In the genomic region with DNA sequence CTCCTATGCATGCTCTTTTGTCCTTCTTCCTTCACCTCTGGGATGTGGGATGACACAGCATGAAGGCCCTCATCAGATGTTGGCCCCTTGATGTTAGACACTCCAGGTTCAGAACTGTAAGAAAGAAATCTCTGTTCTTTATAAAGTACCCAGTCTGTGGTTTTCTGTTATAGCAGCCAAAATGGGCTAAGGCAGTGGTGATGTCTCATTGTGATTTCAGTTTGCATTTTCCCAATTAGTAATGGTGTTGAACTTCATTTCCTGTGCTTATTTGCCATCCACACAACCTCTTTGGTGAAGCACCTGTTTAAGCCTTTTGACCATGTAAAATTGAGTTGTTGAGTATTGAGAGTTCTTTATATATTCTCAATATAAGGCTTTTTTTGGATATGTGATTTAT, we compare ENCODE assay signal across 18 cellular contexts.
A peak's percentile ranks its signal among the peaks of the same experiment; 100 is the strongest.
DNase-seq lines count a peak whose midpoint lies in the region; ATAC-seq, FAIRE-seq and TF ChIP-seq lines count a peak whose summit lies in the region.
"Had no signal": no experiment of that assay in that cellular context is flagged by ENCODE, and none has a peak within 500 bp of the region (broad histone marks: within the 10 kb centered on the region; RNA-seq: fewer than 3 reads in every experiment).

No MANE protein-coding gene starts in this region.

- H3K9ac ChIP-seq in BLaER1 (no peak overlapping the region), H1 (replicated peaks in 1 of 4; ENCODE audit: extremely low read depth in 1 of 4, low read depth in 3 of 4, low read length in 3 of 4) (no peak overlapping the region)

- H3K79me1 ChIP-seq in H1 (ENCODE audit: low read depth, low read length): no peaks in the 10 kb centered on the region

- no peaks in the 10 kb centered on the region for H3K4me1 Mint-ChIP-seq in activated T-helper 17 cell treated with anti-CD3 and anti-CD28 coated beads, Interleukin-2, amount 50 U/mL, for 72 hours
- H3K4me1 Mint-ChIP-seq: CD4-positive, alpha-beta memory T cell had no signal

- no peaks in the 10 kb centered on the region for H3K27me3 ChIP-seq in BLaER1
- no peaks in the 10 kb centered on the region for H3K27me3 ChIP-seq in DOHH2 (ENCODE audit: control insufficient read depth, low read length)
- H3K27me3 ChIP-seq in H1 (replicated peaks in 1 of 4; ENCODE audit: control insufficient read depth in 3 of 4, extremely low read depth in 1 of 4, insufficient read depth in 3 of 4, low read length in 3 of 4): 0 out of 7 replicates have a peak, but pooled peaks cover 0 to 2% (median 2%) of the 10 kb centered on the region in 4 experiments

- H2AK5ac ChIP-seq in H1 (ENCODE audit: low read depth, low read length): no peak overlapping the region

- TF ChIP-seq POLR2A in H1 (IDR thresholded peaks at IDR 0.05; ENCODE audit: control extremely low read depth in 1 of 2, low read depth in 2 of 2, low read length in 2 of 2): no peak

- H3K23me2 ChIP-seq in H1 (ENCODE audit: low read depth, low read length): no peaks in the 10 kb centered on the region

- no peaks in the 10 kb centered on the region for H3K36me3 ChIP-seq in BLaER1
- H3K36me3 ChIP-seq in DOHH2 (ENCODE audit: control insufficient read depth, low read length): peaks cover 96% of the 10 kb centered on the region
- H3K36me3 ChIP-seq in OCI-LY7 (ENCODE audit: insufficient read depth, low read length): peaks cover 46% of the 10 kb centered on the region
- no peaks in the 10 kb centered on the region for H3K36me3 ChIP-seq in H1 (ENCODE audit: control insufficient read depth in 2 of 4, insufficient read depth in 4 of 4, low read length in 3 of 4)

- ATAC-seq in activated T-helper 17 cell treated with anti-CD3 and anti-CD28 coated beads, Interleukin-2, amount 50 U/mL, for 72 hours (replicated peaks): no peak
- ATAC-seq: GM12878 had no signal

- peak overlapping the region; percentile 24; the same call in 1 of the 2 replicates for H2AFZ ChIP-seq in OCI-LY7 (ENCODE audit: low read length)
- H2AFZ ChIP-seq in H1 (ENCODE audit: low read length): no peak overlapping the region

- no peak overlapping the region for H3K27ac Mint-ChIP-seq in activated T-helper 17 cell treated with anti-CD3 and anti-CD28 coated beads, Interleukin-2, amount 50 U/mL, for 72 hours
- H3K27ac Mint-ChIP-seq: CD4-positive, alpha-beta memory T cell had no signal

- no peak for TF ChIP-seq EP300 in H1 (IDR thresholded peaks at IDR 0.05; ENCODE audit: borderline replicate concordance in 1 of 2, low read depth in 2 of 2, low read length in 2 of 2)

- no peak overlapping the region for H4K8ac ChIP-seq in H1 (ENCODE audit: extremely low read depth, insufficient read depth, low read length)

- H3K18ac ChIP-seq in H1 (ENCODE audit: extremely low read depth, low read length): no peak overlapping the region

- no peak overlapping the region for H3K4me3 Mint-ChIP-seq in activated T-helper 17 cell treated with anti-CD3 and anti-CD28 coated beads, Interleukin-2, amount 50 U/mL, for 72 hours
- H3K4me3 Mint-ChIP-seq: CD4-positive, alpha-beta memory T cell had no signal

- intact Hi-C loops in OCI-LY7 (cut with micrococcal nuclease; ENCODE audit: unreplicated experiment): loop anchor here (5.0 kb wide), 1 partner anchor 117 kb away; no protein-coding TSS in a partner anchor

- peaks cover 4% of the 10 kb centered on the region for H3K9me3 Mint-ChIP-seq in activated T-helper 17 cell treated with anti-CD3 and anti-CD28 coated beads, Interleukin-2, amount 50 U/mL, for 72 hours

- H3K4me2 ChIP-seq in BLaER1: peak overlapping the region; percentile 16; the same call in 1 of the 2 replicates
- H3K4me2 ChIP-seq in DOHH2 (ENCODE audit: low read length): peak overlapping the region; percentile 95
- H3K4me2 ChIP-seq in OCI-LY7 (ENCODE audit: low read length): peak overlapping the region; percentile 76
- no peak overlapping the region for H3K4me2 ChIP-seq in H1 (ENCODE audit: insufficient read depth in 1 of 2, low read depth in 2 of 2, low read length in 2 of 2)

- H2BK12ac ChIP-seq in H1 (ENCODE audit: low read depth, low read length): peak overlapping the region; percentile 19; the same call in 1 of the 2 replicates

- H3K79me2 ChIP-seq in DOHH2 (ENCODE audit: control insufficient read depth, low read length): peaks cover 63% of the 10 kb centered on the region
- H3K79me2 ChIP-seq in OCI-LY7 (ENCODE audit: insufficient read depth, low read depth, low read length): peaks cover 2% of the 10 kb centered on the region; the same call in 1 of the 2 replicates
- no peaks in the 10 kb centered on the region for H3K79me2 ChIP-seq in H1 (ENCODE audit: control insufficient read depth in 1 of 2, insufficient read depth in 2 of 2, low read length in 2 of 2)

- H2BK120ac ChIP-seq in H1 (replicated peaks; ENCODE audit: low read depth, low read length): no peak overlapping the region

- no peak overlapping the region for H3K56ac ChIP-seq in H1 (replicated peaks; ENCODE audit: insufficient read length, low read depth, low read length)

- no peak overlapping the region for H2BK20ac ChIP-seq in H1 (ENCODE audit: low read length)

- no peak for TF ChIP-seq CTCF in DOHH2 (IDR thresholded peaks at IDR 0.05; ENCODE audit: low read depth, low read length, poor library complexity, severe bottlenecking)
- TF ChIP-seq CTCF in OCI-LY7 (conservative IDR thresholded peaks at IDR 0.05; ENCODE audit: low read length): no peak
- no peak for TF ChIP-seq CTCF in H1 (IDR thresholded peaks at IDR 0.05; ENCODE audit: control extremely low read depth in 1 of 3, insufficient read depth in 1 of 3, low read depth in 1 of 3, low read length in 3 of 3)

- no peaks in the 10 kb centered on the region for H3K9me2 ChIP-seq in DOHH2 (replicated peaks; ENCODE audit: control insufficient read depth, low read length)
- H3K9me2 ChIP-seq in OCI-LY7 (ENCODE audit: insufficient read depth, low read length): no peaks in the 10 kb centered on the region

- no TSS peak for BruUV-seq in OCI-LY7 (replicated peaks; lab: Mats Ljungman, UMichigan)

- H3K27ac ChIP-seq in BLaER1 (no peak overlapping the region), DOHH2 (ENCODE audit: low read depth, low read length) (peak overlapping the region; percentile 96), OCI-LY7 (ENCODE audit: low read depth, low read length, poor library complexity, severe bottlenecking) (peak overlapping the region; percentile 96), H1 (ENCODE audit: low read depth, low read length) (no peak overlapping the region)

- H4K20me1 ChIP-seq in BLaER1 (no peaks in the 10 kb centered on the region), DOHH2 (ENCODE audit: control insufficient read depth, insufficient read depth, low read depth, low read length) (no peaks in the 10 kb centered on the region), OCI-LY7 (ENCODE audit: insufficient read depth, low read length) (no peaks in the 10 kb centered on the region), H1 (replicated peaks in 1 of 2; ENCODE audit: control insufficient read depth in 1 of 2, insufficient read depth in 2 of 2, low read length in 2 of 2) (no peaks in the 10 kb centered on the region)

- H3K4me3 ChIP-seq in BLaER1: no peak overlapping the region
- H3K4me3 ChIP-seq in DOHH2 (ENCODE audit: low read length): peak overlapping the region; percentile 68
- H3K4me3 ChIP-seq in OCI-LY7 (ENCODE audit: low read depth, low read length, poor library complexity, severe bottlenecking): peak overlapping the region; percentile 49
- H3K4me3 ChIP-seq in H1 (ENCODE audit: extremely low read depth in 1 of 4, insufficient read depth in 2 of 4, low read depth in 3 of 4, low read length in 4 of 4): no peak overlapping the region
- H3K4me3 ChIP-seq: GM12878 had no signal

- peaks cover 45% of the 10 kb centered on the region for H3K27me3 Mint-ChIP-seq in activated T-helper 17 cell treated with anti-CD3 and anti-CD28 coated beads, Interleukin-2, amount 50 U/mL, for 72 hours

- no peak overlapping the region for H2BK5ac ChIP-seq in H1 (ENCODE audit: low read depth, low read length)

- no peak for TF ChIP-seq RAD21 in H1 (IDR thresholded peaks at IDR 0.05 in 1 of 2, conservative IDR thresholded peaks at IDR 0.05 in 1 of 2; ENCODE audit: low read depth in 2 of 2, low read length in 2 of 2)

- no peak overlapping the region for H4K5ac ChIP-seq in H1 (ENCODE audit: insufficient read length, low read depth, low read length)

- no peak for FAIRE-seq in H1 (lab: Jason Lieb, UNC)
- FAIRE-seq: G401.6, GM12878 had no signal

- peaks cover 23% of the 10 kb centered on the region for H3K9me3 ChIP-seq in BLaER1
- peaks cover 32% of the 10 kb centered on the region for H3K9me3 ChIP-seq in DOHH2 (ENCODE audit: control insufficient read depth, insufficient read depth, low read length)
- H3K9me3 ChIP-seq in OCI-LY7 (ENCODE audit: low read length): peaks cover 30% of the 10 kb centered on the region
- peaks cover 2 to 3% of the 10 kb centered on the region in 2 experiments; a peak in 2 of 4 replicates for H3K9me3 ChIP-seq in H1 (ENCODE audit: insufficient read depth in 2 of 2, low read depth in 1 of 2, low read length in 1 of 2)

- H3K14ac ChIP-seq in H1 (ENCODE audit: insufficient read length): no peak overlapping the region

- H3K23ac ChIP-seq in H1 (ENCODE audit: insufficient read length): no peak overlapping the region

- CTCF ChIA-PET in OCI-LY7 (lab: Charles Lee; ENCODE audit: unreplicated experiment): interaction anchor here (1.2 kb wide), 1 partner anchor 18 kb away, joined by 3 read pairs; no protein-coding TSS in a partner anchor
- CTCF ChIA-PET in H1 (lab: Charles Lee; ENCODE audit: partially characterized antibody): no interaction called here

- no peak overlapping the region for H3K4ac ChIP-seq in H1 (replicated peaks; ENCODE audit: insufficient read length, low read depth, low read length)

- H3K4me1 ChIP-seq in BLaER1: peaks cover 65% of the 10 kb centered on the region
- peaks cover 72% of the 10 kb centered on the region for H3K4me1 ChIP-seq in DOHH2 (ENCODE audit: control insufficient read depth, low read length)
- peaks cover 66% of the 10 kb centered on the region for H3K4me1 ChIP-seq in OCI-LY7 (ENCODE audit: insufficient read depth, low read length, poor library complexity, severe bottlenecking)
- H3K4me1 ChIP-seq in H1 (replicated peaks in 1 of 4; ENCODE audit: control insufficient read depth in 3 of 4, insufficient read depth in 4 of 4, low read length in 3 of 4): peaks cover 0 to 17% (median 9%) of the 10 kb centered on the region in 4 experiments; a peak in 5 of 7 replicates

- peaks cover 37% of the 10 kb centered on the region for H3F3A ChIP-seq in DOHH2 (ENCODE audit: control insufficient read depth, insufficient read depth)

- no peak overlapping the region for H4K91ac ChIP-seq in H1 (replicated peaks; ENCODE audit: insufficient read length, low read length)

- H3K36me3 Mint-ChIP-seq in activated T-helper 17 cell treated with anti-CD3 and anti-CD28 coated beads, Interleukin-2, amount 50 U/mL, for 72 hours (ENCODE audit: low read depth): no peaks in the 10 kb centered on the region
- H3K36me3 Mint-ChIP-seq: CD4-positive, alpha-beta memory T cell had no signal

- DNase-seq in OCI-LY7 (ENCODE audit: low spot score) (peak; percentile 59), H1 (ENCODE audit: low read depth in 1 of 2, low spot score in 2 of 2) (no peak), NCI-H2196 (lab: John Stamatoyannopoulos, UW; ENCODE audit: unreplicated experiment) (no peak), NCI-H526 treated with DMSO at 0.1 percent for 48 hours (lab: John Stamatoyannopoulos, UW) (no peak)
- DNase-seq: C1 segment of cervical spinal cord; Calu3; CD4-positive, alpha-beta memory T cell; COR-L47; DMS53; DMS79 treated with DMSO at 0.1 percent for 48 hours; GOT3; H7; HCEC 1CT had no signal

- no peak overlapping the region for H2BK15ac ChIP-seq in H1 (ENCODE audit: low read length)

- POLR2A ChIA-PET in OCI-LY7 (lab: Charles Lee) (interaction anchor here (1.5 to 6.0 kb wide), 3 partner anchors 7 to 126 kb away, joined by 4 to 90 read pairs (median 7); no protein-coding TSS in a partner anchor), H1 (lab: Charles Lee; ENCODE audit: partially characterized antibody) (no interaction called here)

Comparison
In these comparisons a context has a peak if more than half of its experiments do, and no peak if none do; other contexts are left out.
1. H3K27ac ChIP-seq: peak in DOHH2 (single experiment) and OCI-LY7 (single experiment); none in BLaER1 (single experiment) and H1 (single experiment).
2. H3K4me2 ChIP-seq: peak in BLaER1 (single experiment), DOHH2 (single experiment) and OCI-LY7 (single experiment); none in H1 (0 of 2).
3. H3K4me3 ChIP-seq: peak in DOHH2 (single experiment) and OCI-LY7 (single experiment); none in BLaER1 (single experiment) and H1 (0 of 4).